In genomic region chr18:9218052-9218451, GRCh38 we compare ENCODE assay signal across 19 cellular contexts.
"Had no signal": no experiment of that assay in that cellular context is flagged by ENCODE, and none has a peak within 500 bp of the region (broad histone marks: within the 10 kb centered on the region; RNA-seq: fewer than 3 reads in every experiment).

No MANE protein-coding gene starts in this region.

- ATAC-seq: activated CD4-positive, CD25-positive, alpha-beta regulatory T cell treated with anti-CD3 and anti-CD28 coated beads, Interleukin-2, amount 50 U/mL, for 24 hours; activated T-helper 17 cell treated with anti-CD3 and anti-CD28 coated beads, Interleukin-2, amount 50 U/mL, for 72 hours; lower lobe of right lung; T-cell had no signal

- H3K27ac ChIP-seq: lower lobe of right lung, neural progenitor cell, pancreas, skin epidermis had no signal

- H2AFZ ChIP-seq: neural progenitor cell had no signal

- H3K4me3 ChIP-seq: lower lobe of right lung, neural progenitor cell, pancreas, skin epidermis had no signal

- H3K4me1 ChIP-seq: lower lobe of right lung, neural progenitor cell, pancreas had no signal

- DNase-seq: activated naive CD4-positive, alpha-beta T cell treated with Interleukin-2 at 50 U/mL for 16 hours; central memory CD4-positive, alpha-beta T cell; cortex of kidney; effector CD4-positive, alpha-beta T cell; hypothalamus; kidney glomerular epithelial cell; lower lobe of right lung; midbrain; naive B cell; pancreas; SK-N-SH; stimulated activated CD4-positive, alpha-beta T cell treated with anti-CD3 and anti-CD28 coated beads, Interleukin-4, amount 100 ng/mL, for 24 hours; stimulated activated naive CD4-positive, alpha-beta T cell treated with Interleukin-2 at 50 U/mL for 16 hours; T-cell; T1000 had no signal

- H3K27me3 ChIP-seq: neural progenitor cell, pancreas had no signal

- H3K9me3 ChIP-seq: lower lobe of right lung, pancreas, SK-N-SH had no signal

- H3K9ac ChIP-seq: neural progenitor cell, SK-N-SH had no signal

- H3K4me2 ChIP-seq: neural progenitor cell, SK-N-SH had no signal
